ENCODE assay signal across 1 cellular context in the genomic region with DNA sequence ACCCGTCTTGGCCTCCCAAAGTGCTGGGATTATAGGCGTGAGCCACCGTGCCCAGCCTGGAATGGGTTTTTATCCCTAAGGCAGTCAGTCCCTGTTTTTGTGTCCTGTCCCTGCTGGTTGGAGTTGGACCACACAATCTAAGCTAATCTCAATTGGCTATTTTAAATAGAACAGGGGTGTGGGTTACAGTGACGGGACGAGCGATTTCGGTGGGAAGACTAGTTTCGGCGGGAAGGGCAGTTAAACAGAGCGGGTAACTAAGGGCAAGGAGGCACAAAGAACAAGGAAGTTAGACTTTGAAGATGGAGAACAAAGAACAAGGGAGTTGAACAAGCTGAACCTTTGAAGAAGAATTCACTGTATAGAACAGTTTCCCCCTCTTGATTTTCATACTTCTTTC.
TF ChIP-seq lines count a peak whose summit lies in the region.

No MANE protein-coding gene starts in this region.

TF ChIP-seq in GM23338, 12 proteins besides CTCF, POLR2A, EP300 and RAD21 (continued from another document):
- TF ChIP-seq, protein P1, sequence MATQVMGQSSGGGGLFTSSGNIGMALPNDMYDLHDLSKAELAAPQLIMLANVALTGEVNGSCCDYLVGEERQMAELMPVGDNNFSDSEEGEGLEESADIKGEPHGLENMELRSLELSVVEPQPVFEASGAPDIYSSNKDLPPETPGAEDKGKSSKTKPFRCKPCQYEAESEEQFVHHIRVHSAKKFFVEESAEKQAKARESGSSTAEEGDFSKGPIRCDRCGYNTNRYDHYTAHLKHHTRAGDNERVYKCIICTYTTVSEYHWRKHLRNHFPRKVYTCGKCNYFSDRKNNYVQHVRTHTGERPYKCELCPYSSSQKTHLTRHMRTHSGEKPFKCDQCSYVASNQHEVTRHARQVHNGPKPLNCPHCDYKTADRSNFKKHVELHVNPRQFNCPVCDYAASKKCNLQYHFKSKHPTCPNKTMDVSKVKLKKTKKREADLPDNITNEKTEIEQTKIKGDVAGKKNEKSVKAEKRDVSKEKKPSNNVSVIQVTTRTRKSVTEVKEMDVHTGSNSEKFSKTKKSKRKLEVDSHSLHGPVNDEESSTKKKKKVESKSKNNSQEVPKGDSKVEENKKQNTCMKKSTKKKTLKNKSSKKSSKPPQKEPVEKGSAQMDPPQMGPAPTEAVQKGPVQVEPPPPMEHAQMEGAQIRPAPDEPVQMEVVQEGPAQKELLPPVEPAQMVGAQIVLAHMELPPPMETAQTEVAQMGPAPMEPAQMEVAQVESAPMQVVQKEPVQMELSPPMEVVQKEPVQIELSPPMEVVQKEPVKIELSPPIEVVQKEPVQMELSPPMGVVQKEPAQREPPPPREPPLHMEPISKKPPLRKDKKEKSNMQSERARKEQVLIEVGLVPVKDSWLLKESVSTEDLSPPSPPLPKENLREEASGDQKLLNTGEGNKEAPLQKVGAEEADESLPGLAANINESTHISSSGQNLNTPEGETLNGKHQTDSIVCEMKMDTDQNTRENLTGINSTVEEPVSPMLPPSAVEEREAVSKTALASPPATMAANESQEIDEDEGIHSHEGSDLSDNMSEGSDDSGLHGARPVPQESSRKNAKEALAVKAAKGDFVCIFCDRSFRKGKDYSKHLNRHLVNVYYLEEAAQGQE (IDR thresholded peaks at IDR 0.05; ENCODE audit: unreplicated experiment), result no peak
- no peak for TF ChIP-seq CREB1 (CRISPR knock-in tag; IDR thresholded peaks at IDR 0.05; ENCODE audit: low read depth)
